8 cellular contexts compared by ENCODE assay signal in genomic region chr11:66956689-66957290, GRCh38. TPM values are rescaled to one million over a fixed set of nuclear protein-coding genes. Genes with fewer than 3 reads are reported as not detected.
A peak's percentile ranks its signal among the peaks of the same experiment; 100 is the strongest.
DNase-seq lines count a peak whose midpoint lies in the region; ATAC-seq and TF ChIP-seq lines count a peak whose summit lies in the region.

No MANE protein-coding gene starts in this region.

- WGBS in tibial nerve, 2 donors: 35 to 44% methylated on average over 7 of the region's 7 CpGs

- H3K36me3 ChIP-seq in tibial nerve: peaks cover 0 to 2% (median 0%) of the 10 kb centered on the region in 3 donors

- H3K27me3 Mint-ChIP-seq in activated naive CD4-positive, alpha-beta T cell treated with anti-CD3 and anti-CD28 coated beads, Interleukin-2, amount 50 U/mL, for 24 hours: no peaks in the 10 kb centered on the region
- H3K27me3 Mint-ChIP-seq in activated naive CD8-positive, alpha-beta T cell treated with anti-CD3 and anti-CD28 coated beads, Interleukin-2, amount 50 U/mL, for 24 hours: peaks cover under 1% of the 10 kb centered on the region

- no peak for ATAC-seq in activated naive CD8-positive, alpha-beta T cell treated with anti-CD3 and anti-CD28 coated beads, Interleukin-2, amount 50 U/mL, for 24 hours
- no peak for ATAC-seq in HG03442 (IDR thresholded peaks at IDR 0.05; ENCODE audit: unreplicated experiment)

- TF ChIP-seq POLR2A in tibial nerve (IDR thresholded peaks at IDR 0.05): peak in 1 of 2 donors; percentile 13

- peak in 1 of 2 donors; percentile 77 for TF ChIP-seq EP300 in tibial nerve (IDR thresholded peaks at IDR 0.05)

- H3K36me3 Mint-ChIP-seq in activated naive CD4-positive, alpha-beta T cell treated with anti-CD3 and anti-CD28 coated beads, Interleukin-2, amount 50 U/mL, for 24 hours: no peaks in the 10 kb centered on the region
- no peaks in the 10 kb centered on the region for H3K36me3 Mint-ChIP-seq in activated naive CD8-positive, alpha-beta T cell treated with anti-CD3 and anti-CD28 coated beads, Interleukin-2, amount 50 U/mL, for 24 hours (ENCODE audit: low read depth)

- H3K4me1 Mint-ChIP-seq in activated naive CD4-positive, alpha-beta T cell treated with anti-CD3 and anti-CD28 coated beads, Interleukin-2, amount 50 U/mL, for 24 hours: peaks cover 26% of the 10 kb centered on the region
- H3K4me1 Mint-ChIP-seq in activated naive CD8-positive, alpha-beta T cell treated with anti-CD3 and anti-CD28 coated beads, Interleukin-2, amount 50 U/mL, for 24 hours: peaks cover 24% of the 10 kb centered on the region

- H3K4me3 Mint-ChIP-seq in activated naive CD4-positive, alpha-beta T cell treated with anti-CD3 and anti-CD28 coated beads, Interleukin-2, amount 50 U/mL, for 24 hours: peak overlapping the region; percentile 77
- peak overlapping the region; percentile 62 for H3K4me3 Mint-ChIP-seq in activated naive CD8-positive, alpha-beta T cell treated with anti-CD3 and anti-CD28 coated beads, Interleukin-2, amount 50 U/mL, for 24 hours

- H3K4me3 ChIP-seq in tibial nerve: peak overlapping the region in 3 of 4 donors; percentile 64 to 88 (median 67)

- peaks cover 0 to 39% (median 12%) of the 10 kb centered on the region in 4 donors for H3K4me1 ChIP-seq in tibial nerve

- H3K9me3 Mint-ChIP-seq in activated naive CD4-positive, alpha-beta T cell treated with anti-CD3 and anti-CD28 coated beads, Interleukin-2, amount 50 U/mL, for 24 hours: no peaks in the 10 kb centered on the region
- H3K9me3 Mint-ChIP-seq in activated naive CD8-positive, alpha-beta T cell treated with anti-CD3 and anti-CD28 coated beads, Interleukin-2, amount 50 U/mL, for 24 hours: no peaks in the 10 kb centered on the region

- H3K9me3 ChIP-seq in tibial nerve: no peaks in the 10 kb centered on the region

- H3K27me3 ChIP-seq in tibial nerve: no peaks in the 10 kb centered on the region

- peak in 3 of 5 experiments; percentile 24 to 63 (median 46) for TF ChIP-seq CTCF in tibial nerve (IDR thresholded peaks at IDR 0.05)

- no peak overlapping the region for H3K27ac Mint-ChIP-seq in activated naive CD4-positive, alpha-beta T cell treated with anti-CD3 and anti-CD28 coated beads, Interleukin-2, amount 50 U/mL, for 24 hours
- no peak overlapping the region for H3K27ac Mint-ChIP-seq in activated naive CD8-positive, alpha-beta T cell treated with anti-CD3 and anti-CD28 coated beads, Interleukin-2, amount 50 U/mL, for 24 hours

- H3K27ac ChIP-seq in tibial nerve: peak overlapping the region in 3 of 4 donors; percentile 72 to 84 (median 75)

- no peak for DNase-seq in activated naive CD4-positive, alpha-beta T cell treated with anti-CD3 and anti-CD28 coated beads, Interleukin-2, amount 50 U/mL, for 16 hours
- no peak for DNase-seq in activated naive CD8-positive, alpha-beta T cell treated with anti-CD3 and anti-CD28 coated beads, Interleukin-2, amount 50 U/mL, for 24 hours
- peak; percentile 95 for DNase-seq in iris pigment epithelial cell (ENCODE audit: low read depth)
- peak; percentile 25 to 44 for DNase-seq in tibial nerve (ENCODE audit: low spot score in 2 of 2)
- no peak for DNase-seq in HK-2 (ENCODE audit: unreplicated experiment)
- no peak for DNase-seq in NCI-H1436 treated with DMSO at 0.1 percent for 48 hours (lab: John Stamatoyannopoulos, UW)

RNA-seq across cellular contexts. Expression of gene PC, which starts 1.4 kb away (rescaled TPM):
- total RNA-seq in tibial nerve: 100 to 1,000 TPM in 1 of 4 donors, 10 to 100 TPM in 3; 82.5 to 135 (median 90.2) TPM

RNA-seq across cellular contexts. Expression of gene C11orf86, which starts 18.3 kb away (rescaled TPM):
- not detected for total RNA-seq in tibial nerve

Comparison
In these comparisons a context has a peak if more than half of its experiments do, and no peak if none do; other contexts are left out.
1. DNase-seq: peak in iris pigment epithelial cell (single experiment) and tibial nerve (2 of 2); none in activated naive CD4-positive, alpha-beta T cell treated with anti-CD3 and anti-CD28 coated beads, Interleukin-2, amount 50 U/mL, for 16 hours (single experiment), activated naive CD8-positive, alpha-beta T cell treated with anti-CD3 and anti-CD28 coated beads, Interleukin-2, amount 50 U/mL, for 24 hours (single experiment), HK-2 (single experiment) and NCI-H1436 treated with DMSO at 0.1 percent for 48 hours (single experiment).